ENCODE assay signal across 1 cellular context in the genomic region with DNA sequence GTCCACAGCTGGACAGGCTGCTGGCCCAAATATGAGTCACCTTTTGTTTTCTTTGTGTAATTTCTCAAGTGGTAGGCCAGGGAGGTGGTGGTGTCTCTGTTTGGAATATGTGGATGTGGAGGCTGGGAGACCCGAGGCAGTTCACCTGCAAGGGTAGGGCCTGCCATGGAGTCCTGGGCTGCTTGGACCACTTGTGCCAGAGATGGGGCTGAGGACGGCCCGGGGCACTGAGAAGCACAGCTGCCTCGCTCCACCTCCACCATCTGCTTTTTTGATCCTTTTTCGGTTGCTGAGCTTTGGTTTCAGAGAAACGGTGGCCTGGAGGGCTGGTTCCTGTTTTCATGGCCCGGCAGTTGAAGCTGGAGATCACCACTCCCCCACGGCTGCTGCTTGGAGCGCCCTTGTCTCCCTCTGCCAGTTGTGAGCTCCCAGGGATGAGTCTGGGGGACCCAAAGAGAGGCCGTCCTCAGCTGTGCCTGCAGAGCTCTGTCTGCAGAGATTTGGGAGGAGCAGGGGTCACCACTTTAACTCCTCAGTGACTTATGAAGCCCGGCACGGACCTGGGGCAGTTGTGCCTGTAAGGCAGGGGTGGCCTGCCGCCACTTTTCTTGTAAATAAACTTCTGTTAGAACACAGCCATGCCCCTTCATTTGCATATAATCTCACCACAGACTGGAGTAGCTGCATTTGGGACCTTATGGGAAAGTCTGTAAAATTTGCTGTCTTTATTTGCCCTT.
TF ChIP-seq lines count a peak whose summit lies in the region.

No MANE protein-coding gene starts in this region.

TF ChIP-seq in GM12878, 131 proteins besides CTCF, POLR2A, EP300 and RAD21 (continued from another document and continues in another):
- TF ChIP-seq NKRF (conservative IDR thresholded peaks at IDR 0.05) (0 out of 2 replicates have a peak, but pooled peaks have one; percentile 45), SIN3A (IDR thresholded peaks at IDR 0.05; ENCODE audit: low read depth, low read length) (no peak), EED (IDR thresholded peaks at IDR 0.05; ENCODE audit: low read depth) (peak; percentile 85; the same call in 1 of the 2 replicates), SP1 (IDR thresholded peaks at IDR 0.05; ENCODE audit: low read depth, low read length) (peak; percentile 34), MTA2 (IDR thresholded peaks at IDR 0.05; ENCODE audit: low read depth) (no peak; the same call in none of the 2 replicates), ETV6 (conservative IDR thresholded peaks at IDR 0.05 in 1 of 2, IDR thresholded peaks at IDR 0.05 in 1 of 2; ENCODE audit: borderline replicate concordance in 1 of 2, low read depth in 1 of 2) (peak in 1 of 2 experiments; percentile 57; a peak in 1 of 4 replicates), ZNF217 (IDR thresholded peaks at IDR 0.05) (no peak), IKZF1 (conservative IDR thresholded peaks at IDR 0.05) (peak; percentile 74), MTA3 (IDR thresholded peaks at IDR 0.05; ENCODE audit: borderline replicate concordance, low read length) (no peak), CHD1 (IDR thresholded peaks at IDR 0.05; ENCODE audit: low read depth, low read length) (no peak), MXI1 (IDR thresholded peaks at IDR 0.05; ENCODE audit: low read depth, low read length) (peak; percentile 46), EGR1 (IDR thresholded peaks at IDR 0.05; ENCODE audit: borderline replicate concordance in 1 of 2, low read depth in 2 of 2, low read length in 2 of 2) (no peak), RAD51 (IDR thresholded peaks at IDR 0.05) (no peak), GABPA (IDR thresholded peaks at IDR 0.05; ENCODE audit: low read depth) (no peak), SUPT20H (IDR thresholded peaks at IDR 0.05; ENCODE audit: borderline replicate concordance, control insufficient read depth, low read depth, low read length) (no peak), ZBTB11 (CRISPR knock-in tag; IDR thresholded peaks at IDR 0.05) (no peak), PRDM15 (CRISPR knock-in tag; IDR thresholded peaks at IDR 0.05) (no peak), JUND (IDR thresholded peaks at IDR 0.05; ENCODE audit: low read depth, low read length) (no peak), CEBPB (IDR thresholded peaks at IDR 0.05; ENCODE audit: borderline replicate concordance in 1 of 2, low read depth in 2 of 2, low read length in 2 of 2) (no peak), BMI1 (IDR thresholded peaks at IDR 0.05; ENCODE audit: borderline replicate concordance) (no peak), ASH2L (IDR thresholded peaks at IDR 0.05; ENCODE audit: borderline replicate concordance, low read depth) (no peak), PML (IDR thresholded peaks at IDR 0.05; ENCODE audit: low read length) (no peak), ZNF24 (IDR thresholded peaks at IDR 0.05) (0 out of 2 replicates have a peak, but pooled peaks have one; percentile 5), SPI1 (IDR thresholded peaks at IDR 0.05; ENCODE audit: borderline replicate concordance, insufficient read depth, low read depth, low read length) (peak; percentile 89), LARP7 (IDR thresholded peaks at IDR 0.05) (peak; percentile 61; the same call in 1 of the 2 replicates), FOS (IDR thresholded peaks at IDR 0.05; ENCODE audit: borderline replicate concordance, extremely low read depth, insufficient read length) (no peak), NRF1 (conservative IDR thresholded peaks at IDR 0.05; ENCODE audit: low read depth, low read length) (no peak), SMAD5 (IDR thresholded peaks at IDR 0.05; ENCODE audit: low read depth) (0 out of 2 replicates have a peak, but pooled peaks have one; percentile 58), REST (IDR thresholded peaks at IDR 0.05; ENCODE audit: low read depth, low read length) (no peak), YY1 (IDR thresholded peaks at IDR 0.05; ENCODE audit: low read depth, low read length) (peak; percentile 67), ZNF274 (IDR thresholded peaks at IDR 0.05; ENCODE audit: insufficient read depth, insufficient read length) (no peak), CBX5 (IDR thresholded peaks at IDR 0.05; ENCODE audit: low read depth) (no peak), POLR2AphosphoS5 (IDR thresholded peaks at IDR 0.05; ENCODE audit: low read length) (peak; percentile 44; the same call in 1 of the 2 replicates), EZH2 (IDR thresholded peaks at IDR 0.05; ENCODE audit: borderline replicate concordance, control insufficient read depth, low read depth, low read length) (no peak), ZBTB40 (IDR thresholded peaks at IDR 0.05; ENCODE audit: borderline replicate concordance) (no peak), RFX5 (IDR thresholded peaks at IDR 0.05; ENCODE audit: low read depth, low read length) (no peak), IKZF2 (IDR thresholded peaks at IDR 0.05) (peak; percentile 74 to 75)
